ENCODE assay signal across 23 cellular contexts in the genomic region with DNA sequence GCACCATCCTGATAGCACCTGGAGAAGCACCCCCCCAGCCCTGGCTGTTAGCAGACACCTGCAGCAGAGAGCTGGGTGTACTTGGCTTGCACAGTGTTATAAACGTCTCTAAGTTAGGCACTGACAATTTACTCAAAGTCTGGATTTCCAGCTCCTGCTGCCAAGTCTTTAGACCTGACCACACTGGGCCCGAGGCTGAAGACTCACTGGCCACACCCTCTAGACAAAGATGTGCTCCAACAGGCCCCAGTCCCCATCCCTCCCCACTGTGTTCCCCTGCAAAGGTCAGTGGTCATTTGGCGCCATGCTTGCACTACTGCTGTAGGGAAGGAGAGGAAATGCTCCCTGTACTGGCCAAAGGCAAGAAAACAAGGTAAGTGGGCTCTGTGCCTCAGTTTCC. TPM values are rescaled to one million over a fixed set of nuclear protein-coding genes. Genes with fewer than 3 reads are reported as not detected.
DNase-seq lines count a peak whose midpoint lies in the region; ATAC-seq, FAIRE-seq and TF ChIP-seq lines count a peak whose summit lies in the region.
"Had no signal": no experiment of that assay in that cellular context is flagged by ENCODE, and none has a peak within 500 bp of the region (broad histone marks: within the 10 kb centered on the region; RNA-seq: fewer than 3 reads in every experiment).

No MANE protein-coding gene starts in this region.

- H4K20me1 ChIP-seq in GM23338 (replicated peaks; ENCODE audit: insufficient read depth) (no peaks in the 10 kb centered on the region), keratinocyte (ENCODE audit: control insufficient read depth, extremely low read depth, insufficient read depth, low read length) (no peaks in the 10 kb centered on the region)

- in situ Hi-C loops in T47D (cut with HindIII; ENCODE audit: low pct_unique_long_range_greater_than_20kb, low sequenced_read_pairs), result no loop called here
- in situ Hi-C loops in G401 (cut with HindIII; ENCODE audit: low sequenced_read_pairs), result no loop called here

- no peaks in the 10 kb centered on the region for H3K27me3 ChIP-seq in GM23338 (ENCODE audit: insufficient read depth)
- no peaks in the 10 kb centered on the region for H3K27me3 ChIP-seq in keratinocyte (ENCODE audit: control insufficient read depth, extremely low read depth, insufficient read depth, low read length)

- no peaks in the 10 kb centered on the region for H3K9me2 ChIP-seq in GM23338 (ENCODE audit: insufficient read depth)

- peaks cover 35% of the 10 kb centered on the region for H3K27me3 Mint-ChIP-seq in GM23338 (ENCODE audit: insufficient read depth, low read depth, poor library complexity)
- H3K27me3 Mint-ChIP-seq: B cell; CD4-positive, CD25-positive, alpha-beta regulatory T cell; IgD-negative memory B cell had no signal

- H3K4me1 ChIP-seq in GM23338 (ENCODE audit: insufficient read depth), result no peaks in the 10 kb centered on the region; the same call in 1 of the 2 replicates
- H3K4me1 ChIP-seq in keratinocyte (ENCODE audit: control insufficient read depth, extremely low read depth, insufficient read depth, low read length), result peaks cover 11% of the 10 kb centered on the region

- ATAC-seq in GM23338 (no peak), HG03280 (IDR thresholded peaks at IDR 0.05; ENCODE audit: unreplicated experiment) (no peak), HG03521 (IDR thresholded peaks at IDR 0.05; ENCODE audit: unreplicated experiment) (no peak)
- ATAC-seq: GM12878 had no signal

- H3K36me3 Mint-ChIP-seq in GM23338 (ENCODE audit: low read depth), result peaks cover 30% of the 10 kb centered on the region
- H3K36me3 Mint-ChIP-seq: IgD-negative memory B cell had no signal

- 0 out of 2 replicates have a peak overlapping the region, but pooled peaks have one; percentile 39 for H3K27ac ChIP-seq in GM23338 (ENCODE audit: low read depth)
- H3K27ac ChIP-seq in keratinocyte (ENCODE audit: control insufficient read depth, insufficient read depth, low read length), result no peak overlapping the region

- FAIRE-seq in keratinocyte (lab: Jason Lieb, UNC), result peak; percentile 96
- FAIRE-seq: GM12878, GM18507 had no signal

- peaks cover 3% of the 10 kb centered on the region; the same call in 1 of the 3 replicates for H3K9me3 Mint-ChIP-seq in GM23338
- H3K9me3 Mint-ChIP-seq: IgD-negative memory B cell had no signal

- H3K4me1 Mint-ChIP-seq in GM23338, result peaks cover 47% of the 10 kb centered on the region
- H3K4me1 Mint-ChIP-seq: B cell; CD4-positive, CD25-positive, alpha-beta regulatory T cell had no signal

- H3K4me3 ChIP-seq in GM23338 (no peak overlapping the region), keratinocyte (ENCODE audit: control insufficient read depth in 2 of 3, extremely low read depth in 1 of 3, insufficient read depth in 2 of 3, low read depth in 1 of 3, low read length in 3 of 3) (no peak overlapping the region)
- H3K4me3 ChIP-seq: GM12878 had no signal

- H3K9me3 ChIP-seq in keratinocyte (ENCODE audit: control insufficient read depth, low read depth, low read length), result no peaks in the 10 kb centered on the region

- dilution Hi-C loops in keratinocyte (cut with MboI; ENCODE audit: extremely low pct_ligation_motif_present, low sequenced_read_pairs), result no loop called here

- no peak overlapping the region for H3K4me3 Mint-ChIP-seq in GM23338
- H3K4me3 Mint-ChIP-seq: B cell; CD4-positive, CD25-positive, alpha-beta regulatory T cell; IgD-negative memory B cell had no signal

- no peak overlapping the region for H3K27ac Mint-ChIP-seq in GM23338
- H3K27ac Mint-ChIP-seq: B cell; CD4-positive, CD25-positive, alpha-beta regulatory T cell; IgD-negative memory B cell had no signal

- no peaks in the 10 kb centered on the region for H3K9me1 ChIP-seq in keratinocyte (ENCODE audit: control insufficient read depth, extremely low read depth, insufficient read depth, low read length)

- no peak for DNase-seq in GM23338 (ENCODE audit: low spot score)
- peak; percentile 73 for DNase-seq in M059J (ENCODE audit: low read depth)
- DNase-seq in T47D (ENCODE audit: low read depth in 1 of 2, low spot score in 1 of 2), result peak; percentile 48 to 92
- peak; percentile 33 for DNase-seq in keratinocyte (ENCODE audit: low read depth, low spot score)
- no peak for DNase-seq in NAMALWA (ENCODE audit: low spot score)
- DNase-seq in G401 (ENCODE audit: low spot score), result no peak
- DNase-seq: CD4-positive, CD25-positive, alpha-beta regulatory T cell; GDM1; GOT3; Kasumi-1; MV-4-11; NCI-H1436; NCI-H2029 treated with DMSO at 0.1 percent for 48 hours; NCI-H510A treated with DMSO at 0.1 percent for 48 hours; RPMI8226 had no signal

- no peak overlapping the region for H3K4me2 ChIP-seq in GM23338
- no peak overlapping the region for H3K4me2 ChIP-seq in keratinocyte (ENCODE audit: control insufficient read depth, extremely low read depth, insufficient read depth, low read depth, low read length)

- H3F3A ChIP-seq in GM23338 (replicated peaks; ENCODE audit: low read depth), result peaks cover 45% of the 10 kb centered on the region

- peaks cover 5% of the 10 kb centered on the region; the same call in 1 of the 2 replicates for H3K36me3 ChIP-seq in GM23338 (ENCODE audit: insufficient read depth)
- peaks cover 3 to 12% of the 10 kb centered on the region in 2 experiments for H3K36me3 ChIP-seq in keratinocyte (ENCODE audit: control insufficient read depth in 2 of 2, extremely low read depth in 1 of 2, insufficient read depth in 2 of 2, low read length in 2 of 2)

- no peak overlapping the region for H3K9ac ChIP-seq in keratinocyte (ENCODE audit: control insufficient read depth, extremely low read depth, insufficient read depth, low read length)

- H3K79me2 ChIP-seq in GM23338 (replicated peaks; ENCODE audit: insufficient read depth), result no peaks in the 10 kb centered on the region
- H3K79me2 ChIP-seq in keratinocyte (ENCODE audit: control insufficient read depth, insufficient read depth, low read length), result no peaks in the 10 kb centered on the region

- H2AFZ ChIP-seq in GM23338 (no peak overlapping the region), keratinocyte (ENCODE audit: control insufficient read depth, low read length) (no peak overlapping the region)

- no peak for TF ChIP-seq CTCF in GM23338 (conservative IDR thresholded peaks at IDR 0.05; ENCODE audit: low read depth in 2 of 2)
- no peak for TF ChIP-seq CTCF in keratinocyte (optimal IDR thresholded peaks at IDR 0.05 in 1 of 3, IDR thresholded peaks at IDR 0.05 in 1 of 3, conservative IDR thresholded peaks at IDR 0.05 in 1 of 3; ENCODE audit: extremely low read depth in 1 of 3, insufficient read depth in 2 of 3, low read length in 3 of 3)

TF ChIP-seq in GM23338, 12 proteins besides CTCF, POLR2A, EP300 and RAD21 (continues in another document):
- TF ChIP-seq POLR2AphosphoS5 (IDR thresholded peaks at IDR 0.05; ENCODE audit: low read depth) (no peak), STAT1 (IDR thresholded peaks at IDR 0.05; ENCODE audit: unreplicated experiment) (no peak)
- TF ChIP-seq, protein P1, sequence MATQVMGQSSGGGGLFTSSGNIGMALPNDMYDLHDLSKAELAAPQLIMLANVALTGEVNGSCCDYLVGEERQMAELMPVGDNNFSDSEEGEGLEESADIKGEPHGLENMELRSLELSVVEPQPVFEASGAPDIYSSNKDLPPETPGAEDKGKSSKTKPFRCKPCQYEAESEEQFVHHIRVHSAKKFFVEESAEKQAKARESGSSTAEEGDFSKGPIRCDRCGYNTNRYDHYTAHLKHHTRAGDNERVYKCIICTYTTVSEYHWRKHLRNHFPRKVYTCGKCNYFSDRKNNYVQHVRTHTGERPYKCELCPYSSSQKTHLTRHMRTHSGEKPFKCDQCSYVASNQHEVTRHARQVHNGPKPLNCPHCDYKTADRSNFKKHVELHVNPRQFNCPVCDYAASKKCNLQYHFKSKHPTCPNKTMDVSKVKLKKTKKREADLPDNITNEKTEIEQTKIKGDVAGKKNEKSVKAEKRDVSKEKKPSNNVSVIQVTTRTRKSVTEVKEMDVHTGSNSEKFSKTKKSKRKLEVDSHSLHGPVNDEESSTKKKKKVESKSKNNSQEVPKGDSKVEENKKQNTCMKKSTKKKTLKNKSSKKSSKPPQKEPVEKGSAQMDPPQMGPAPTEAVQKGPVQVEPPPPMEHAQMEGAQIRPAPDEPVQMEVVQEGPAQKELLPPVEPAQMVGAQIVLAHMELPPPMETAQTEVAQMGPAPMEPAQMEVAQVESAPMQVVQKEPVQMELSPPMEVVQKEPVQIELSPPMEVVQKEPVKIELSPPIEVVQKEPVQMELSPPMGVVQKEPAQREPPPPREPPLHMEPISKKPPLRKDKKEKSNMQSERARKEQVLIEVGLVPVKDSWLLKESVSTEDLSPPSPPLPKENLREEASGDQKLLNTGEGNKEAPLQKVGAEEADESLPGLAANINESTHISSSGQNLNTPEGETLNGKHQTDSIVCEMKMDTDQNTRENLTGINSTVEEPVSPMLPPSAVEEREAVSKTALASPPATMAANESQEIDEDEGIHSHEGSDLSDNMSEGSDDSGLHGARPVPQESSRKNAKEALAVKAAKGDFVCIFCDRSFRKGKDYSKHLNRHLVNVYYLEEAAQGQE (IDR thresholded peaks at IDR 0.05; ENCODE audit: unreplicated experiment), result no peak

RNA-seq across cellular contexts. Expression of a gene that starts 31.1 kb away (rescaled TPM):
- not detected in 2 replicates for total RNA-seq in GM23338 (2014; rRNA removed; shearing (Covaris generic))
- polyA plus RNA-seq in GM23338 (2016; fragmentation: Nextera tagmentation; extraction: Ambion mirVana) (not detected in 2 replicates), keratinocyte (not detected in 3 replicates)
- total RNA-seq in M059J (2014; rRNA removed; shearing (Covaris generic)), result not detected in 2 replicates
- polyA plus RNA-seq in keratinocyte (2011; ENCODE audit: low read depth), result not detected
- not detected in 2 replicates for polyA plus RNA-seq in keratinocyte (2011; cell fraction: cytosol; rRNA removed)
- not detected in 2 replicates for polyA plus RNA-seq in keratinocyte (2011; cell fraction: nucleus; rRNA removed)
- polyA plus RNA-seq in keratinocyte (2012; ENCODE audit: low replicate concordance), result not detected in 2 replicates
- not detected in 3 replicates for polyA minus RNA-seq in keratinocyte
- not detected for polyA minus RNA-seq in keratinocyte (2011; cell fraction: cytosol; rRNA and poly(A)+ RNA removed)
- polyA minus RNA-seq in keratinocyte (2011; cell fraction: nucleus; rRNA and poly(A)+ RNA removed), result not detected in 2 replicates
- total RNA-seq in G401 (2014; rRNA removed; shearing (Covaris generic)), result not detected in 2 replicates
- total RNA-seq: B cell; CD4-positive, CD25-positive, alpha-beta regulatory T cell; GM12878; HT-29; SK-MEL-5 had no signal
- polyA plus RNA-seq: GM12878, IgD-negative memory B cell had no signal

RNA-seq across cellular contexts. Expression of a gene that starts 36.4 kb away (rescaled TPM):
- total RNA-seq in GM23338 (2014; rRNA removed; shearing (Covaris generic)), result 367 and 386 TPM in 2 replicates
- polyA plus RNA-seq in GM23338 (2016; fragmentation: Nextera tagmentation; extraction: Ambion mirVana) (97.1 and 99.3 TPM in 2 replicates), keratinocyte (29.4 to 103 TPM (median 45.2 TPM) in 3 replicates)
- 87.4 and 135 TPM in 2 replicates for total RNA-seq in M059J (2014; rRNA removed; shearing (Covaris generic))
- polyA plus RNA-seq in keratinocyte (2011; ENCODE audit: low read depth), result 27.6 TPM
- 53.0 and 56.5 TPM in 2 replicates for polyA plus RNA-seq in keratinocyte (2011; cell fraction: cytosol; rRNA removed)
- polyA plus RNA-seq in keratinocyte (2011; cell fraction: nucleus; rRNA removed), result 106 and 109 TPM in 2 replicates
- polyA plus RNA-seq in keratinocyte (2012; ENCODE audit: low replicate concordance), result 81.8 and 95.7 TPM in 2 replicates
- polyA minus RNA-seq in keratinocyte, result 76.6 to 117 TPM (median 85.3 TPM) in 3 replicates
- 95.5 TPM for polyA minus RNA-seq in keratinocyte (2011; cell fraction: cytosol; rRNA and poly(A)+ RNA removed)
- polyA minus RNA-seq in keratinocyte (2011; cell fraction: nucleus; rRNA and poly(A)+ RNA removed), result 49.8 and 50.0 TPM in 2 replicates
- total RNA-seq in G401 (2014; rRNA removed; shearing (Covaris generic)), result 120 and 129 TPM in 2 replicates

Comparison
In these comparisons a context has a peak if more than half of its experiments do, and no peak if none do; other contexts are left out.
1. DNase-seq: peak in M059J (single experiment), T47D (2 of 2) and keratinocyte (single experiment); none in GM23338 (single experiment), NAMALWA (single experiment) and G401 (single experiment).